Comparison of ENCODE assay signal across 21 cellular contexts in the genomic region with DNA sequence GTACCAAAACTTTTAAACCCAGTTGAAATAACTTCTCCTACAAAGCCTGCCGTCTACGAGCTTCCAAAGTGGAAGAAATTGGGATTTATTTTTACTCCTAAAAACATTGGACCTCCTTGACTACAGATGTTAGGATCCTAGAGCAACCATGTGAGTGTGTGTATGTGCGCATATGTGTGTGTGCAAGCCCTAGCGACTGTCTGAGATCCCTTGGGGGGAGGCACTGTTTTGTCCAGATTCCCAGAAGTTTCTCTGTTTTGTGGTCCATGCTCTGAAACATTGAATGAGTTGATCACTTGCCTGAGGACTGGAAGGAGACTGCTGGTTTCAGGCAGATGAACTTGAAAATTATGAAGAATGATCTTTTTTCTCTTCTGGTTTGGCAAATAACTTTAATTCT.
DNase-seq lines count a peak whose midpoint lies in the region; ATAC-seq and TF ChIP-seq lines count a peak whose summit lies in the region.
"Had no signal": no experiment of that assay in that cellular context is flagged by ENCODE, and none has a peak within 500 bp of the region (broad histone marks: within the 10 kb centered on the region; RNA-seq: fewer than 3 reads in every experiment).

No MANE protein-coding gene starts in this region.

- no peak for DNase-seq in left ventricle myocardium superior
- no peak for DNase-seq in left cardiac atrium
- DNase-seq in left lobe of liver (ENCODE audit: low spot score) = peak; percentile 12
- no peak for DNase-seq in gastrocnemius medialis
- no peak for DNase-seq in AML-193 (lab: John Stamatoyannopoulos, UW)
- DNase-seq in SIG-M5 treated with dmso at 0.1 percent for 504 hours (lab: John Stamatoyannopoulos, UW; ENCODE audit: unreplicated experiment) = no peak
- no peak for DNase-seq in T1000 (lab: John Stamatoyannopoulos, UW)
- DNase-seq: BE2C, EL, GF-D8, GM23248, Karpas-422, MV-4-11, NCI-H1105 treated with DMSO at 0.1 percent for 48 hours, NCI-H2029 treated with DMSO at 0.1 percent for 48 hours, NCI-H2171 treated with DMSO at 0.1 percent for 48 hours, NCI-H524 treated with DMSO at 0.1 percent for 48 hours, NCI-H82 had no signal

- no peak for TF ChIP-seq POLR2A in gastrocnemius medialis (IDR thresholded peaks at IDR 0.05)

- in situ Hi-C loops in gastrocnemius medialis (cut with MboI; ENCODE audit: low sequenced_read_pairs in 4 of 4) = no loop called here

- no peaks in the 10 kb centered on the region for H3K36me3 ChIP-seq in gastrocnemius medialis
- H3K36me3 ChIP-seq: BE2C, HAP-1 had no signal

- intact Hi-C loops in left ventricle myocardium superior (cut with micrococcal nuclease) (no loop called here), left cardiac atrium (cut with DNase I) (no loop called here), gastrocnemius medialis (cut with DNase I; ENCODE audit: low total_unique reads) (no loop called here)

- H3K9me3 ChIP-seq in gastrocnemius medialis = no peaks in the 10 kb centered on the region
- H3K9me3 ChIP-seq: A549, BE2C, HAP-1 had no signal

- H3K27ac ChIP-seq in gastrocnemius medialis = peak overlapping the region in 3 of 4 donors; percentile 43 to 56 (median 53)
- H3K27ac ChIP-seq: A549, GM23248 had no signal

- H3K27me3 ChIP-seq in gastrocnemius medialis = no peaks in the 10 kb centered on the region
- H3K27me3 ChIP-seq: BE2C had no signal

- no peak for TF ChIP-seq CTCF in gastrocnemius medialis (IDR thresholded peaks at IDR 0.05 in 4 of 5, conservative IDR thresholded peaks at IDR 0.05 in 1 of 5)

- H3K4me3 ChIP-seq in gastrocnemius medialis = no peak overlapping the region
- H3K4me3 ChIP-seq: A549, GM23248, HAP-1 had no signal

- H3K4me1 ChIP-seq in gastrocnemius medialis = peaks cover 9 to 14% of the 10 kb centered on the region in 2 donors
- H3K4me1 ChIP-seq: A549, BE2C, HAP-1 had no signal

- ATAC-seq in left ventricle myocardium superior = peak; percentile 30
- no peak for ATAC-seq in left cardiac atrium
- ATAC-seq in left lobe of liver = no peak
- no peak for ATAC-seq in gastrocnemius medialis
- ATAC-seq: A549, Panc1 had no signal
